Comparison of ENCODE assay signal across 1 cellular context in genomic region chr9:86925686-86926085, GRCh38.
TF ChIP-seq lines count a peak whose summit lies in the region.

No MANE protein-coding gene starts in this region.

TF ChIP-seq in SK-N-SH, 30 proteins besides CTCF, POLR2A, EP300 and RAD21 (continued from another document):
- no peak for TF ChIP-seq ZBTB33 (IDR thresholded peaks at IDR 0.05; ENCODE audit: borderline replicate concordance, low read depth)
- no peak for TF ChIP-seq ELF1 (IDR thresholded peaks at IDR 0.05)
- no peak for TF ChIP-seq NRF1 (IDR thresholded peaks at IDR 0.05; ENCODE audit: low read depth, low read length)
- no peak for TF ChIP-seq EZH2phosphoT487 (IDR thresholded peaks at IDR 0.05; ENCODE audit: borderline replicate concordance, low read depth)
- no peak for TF ChIP-seq MAX (IDR thresholded peaks at IDR 0.05; ENCODE audit: low read depth)
- no peak for TF ChIP-seq RCOR1 (IDR thresholded peaks at IDR 0.05; ENCODE audit: low read length)
- TF ChIP-seq SIN3A (IDR thresholded peaks at IDR 0.05; ENCODE audit: borderline replicate concordance, low read depth, low read length): no peak
- TF ChIP-seq REST (IDR thresholded peaks at IDR 0.05; ENCODE audit: low read depth, low read length): no peak
- TF ChIP-seq SMC3 (IDR thresholded peaks at IDR 0.05; ENCODE audit: low read depth, low read length): no peak
- TF ChIP-seq FOXJ3 (CRISPR knock-in tag; IDR thresholded peaks at IDR 0.05): no peak
